3 cellular contexts compared by ENCODE assay signal in the genomic region with DNA sequence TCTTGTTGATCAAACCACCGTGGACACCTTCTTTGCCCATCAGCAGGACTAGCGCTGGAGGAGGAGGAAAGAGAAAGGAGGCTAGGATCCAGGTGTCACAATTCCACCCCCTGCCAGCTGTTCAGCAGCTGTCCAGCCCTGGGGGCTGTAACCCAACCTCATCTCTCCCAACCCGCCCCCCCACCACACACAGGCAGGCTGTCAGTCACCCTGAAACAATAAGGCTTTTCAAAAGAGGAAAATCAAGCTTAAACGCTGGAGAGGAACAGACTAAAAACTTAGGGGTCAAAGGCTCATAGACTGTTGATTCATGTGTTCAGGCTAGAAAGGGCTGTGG.
TF ChIP-seq lines count a peak whose summit lies in the region.

No MANE protein-coding gene starts in this region.

TF ChIP-seq in A549, 52 proteins besides CTCF, POLR2A, EP300 and RAD21:
- TF ChIP-seq PHF8 (IDR thresholded peaks at IDR 0.05; ENCODE audit: borderline replicate concordance, low read depth): no peak
- TF ChIP-seq, protein P1, sequence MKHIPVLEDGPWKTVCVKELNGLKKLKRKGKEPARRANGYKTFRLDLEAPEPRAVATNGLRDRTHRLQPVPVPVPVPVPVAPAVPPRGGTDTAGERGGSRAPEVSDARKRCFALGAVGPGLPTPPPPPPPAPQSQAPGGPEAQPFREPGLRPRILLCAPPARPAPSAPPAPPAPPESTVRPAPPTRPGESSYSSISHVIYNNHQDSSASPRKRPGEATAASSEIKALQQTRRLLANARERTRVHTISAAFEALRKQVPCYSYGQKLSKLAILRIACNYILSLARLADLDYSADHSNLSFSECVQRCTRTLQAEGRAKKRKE (CRISPR knock-in tag; IDR thresholded peaks at IDR 0.05; ENCODE audit: low read depth): no peak
- no peak for TF ChIP-seq ZSCAN20 (CRISPR knock-in tag; IDR thresholded peaks at IDR 0.05)
- TF ChIP-seq RARB (CRISPR knock-in tag; IDR thresholded peaks at IDR 0.05): no peak
- no peak for TF ChIP-seq HEYL (CRISPR knock-in tag; IDR thresholded peaks at IDR 0.05)
- no peak for TF ChIP-seq ZNF302 (CRISPR knock-in tag; IDR thresholded peaks at IDR 0.05)
- TF ChIP-seq EHMT2 (IDR thresholded peaks at IDR 0.05; ENCODE audit: low read depth): no peak
- TF ChIP-seq GATA3 (IDR thresholded peaks at IDR 0.05; ENCODE audit: borderline replicate concordance): no peak
- TF ChIP-seq NPAS2 (CRISPR knock-in tag; IDR thresholded peaks at IDR 0.05; ENCODE audit: borderline replicate concordance): no peak
- no peak for TF ChIP-seq CBX2 (IDR thresholded peaks at IDR 0.05; ENCODE audit: borderline replicate concordance, low read depth)
- TF ChIP-seq, protein P2, sequence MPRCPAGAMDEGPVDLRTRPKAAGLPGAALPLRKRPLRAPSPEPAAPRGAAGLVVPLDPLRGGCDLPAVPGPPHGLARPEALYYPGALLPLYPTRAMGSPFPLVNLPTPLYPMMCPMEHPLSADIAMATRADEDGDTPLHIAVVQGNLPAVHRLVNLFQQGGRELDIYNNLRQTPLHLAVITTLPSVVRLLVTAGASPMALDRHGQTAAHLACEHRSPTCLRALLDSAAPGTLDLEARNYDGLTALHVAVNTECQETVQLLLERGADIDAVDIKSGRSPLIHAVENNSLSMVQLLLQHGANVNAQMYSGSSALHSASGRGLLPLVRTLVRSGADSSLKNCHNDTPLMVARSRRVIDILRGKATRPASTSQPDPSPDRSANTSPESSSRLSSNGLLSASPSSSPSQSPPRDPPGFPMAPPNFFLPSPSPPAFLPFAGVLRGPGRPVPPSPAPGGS (IDR thresholded peaks at IDR 0.05): no peak
- TF ChIP-seq, protein P3, sequence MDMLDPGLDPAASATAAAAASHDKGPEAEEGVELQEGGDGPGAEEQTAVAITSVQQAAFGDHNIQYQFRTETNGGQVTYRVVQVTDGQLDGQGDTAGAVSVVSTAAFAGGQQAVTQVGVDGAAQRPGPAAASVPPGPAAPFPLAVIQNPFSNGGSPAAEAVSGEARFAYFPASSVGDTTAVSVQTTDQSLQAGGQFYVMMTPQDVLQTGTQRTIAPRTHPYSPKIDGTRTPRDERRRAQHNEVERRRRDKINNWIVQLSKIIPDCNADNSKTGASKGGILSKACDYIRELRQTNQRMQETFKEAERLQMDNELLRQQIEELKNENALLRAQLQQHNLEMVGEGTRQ (IDR thresholded peaks at IDR 0.05): no peak
- no peak for TF ChIP-seq TP53 (CRISPR knock-in tag; IDR thresholded peaks at IDR 0.05)
- no peak for TF ChIP-seq EHF (CRISPR knock-in tag; IDR thresholded peaks at IDR 0.05)
- TF ChIP-seq CEBPB (IDR thresholded peaks at IDR 0.05): no peak
- no peak for TF ChIP-seq HOXB5 (CRISPR knock-in tag; IDR thresholded peaks at IDR 0.05)
- TF ChIP-seq, protein P4, sequence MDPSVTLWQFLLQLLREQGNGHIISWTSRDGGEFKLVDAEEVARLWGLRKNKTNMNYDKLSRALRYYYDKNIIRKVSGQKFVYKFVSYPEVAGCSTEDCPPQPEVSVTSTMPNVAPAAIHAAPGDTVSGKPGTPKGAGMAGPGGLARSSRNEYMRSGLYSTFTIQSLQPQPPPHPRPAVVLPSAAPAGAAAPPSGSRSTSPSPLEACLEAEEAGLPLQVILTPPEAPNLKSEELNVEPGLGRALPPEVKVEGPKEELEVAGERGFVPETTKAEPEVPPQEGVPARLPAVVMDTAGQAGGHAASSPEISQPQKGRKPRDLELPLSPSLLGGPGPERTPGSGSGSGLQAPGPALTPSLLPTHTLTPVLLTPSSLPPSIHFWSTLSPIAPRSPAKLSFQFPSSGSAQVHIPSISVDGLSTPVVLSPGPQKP (IDR thresholded peaks at IDR 0.05; ENCODE audit: low read depth, low read length): no peak
TF ChIP-seq in A549: peak in this region for 0.

TF ChIP-seq in HEK293, 187 proteins besides CTCF, POLR2A, EP300 and RAD21 (continues in another document):
- TF ChIP-seq MYNN (tag by site-specific recombination; IDR thresholded peaks at IDR 0.05; ENCODE audit: borderline replicate concordance) (no peak), ZNF146 (tag by site-specific recombination; IDR thresholded peaks at IDR 0.05) (no peak), ZNF560 (tag by site-specific recombination; IDR thresholded peaks at IDR 0.05; ENCODE audit: borderline replicate concordance) (no peak), IKZF3 (tag by site-specific recombination; IDR thresholded peaks at IDR 0.05) (no peak), GLIS1 (tag by site-specific recombination; IDR thresholded peaks at IDR 0.05) (peak; percentile 14; the same call in 1 of the 2 replicates), ZNF48 (tag by site-specific recombination; IDR thresholded peaks at IDR 0.05) (no peak)
- TF ChIP-seq, protein P5, sequence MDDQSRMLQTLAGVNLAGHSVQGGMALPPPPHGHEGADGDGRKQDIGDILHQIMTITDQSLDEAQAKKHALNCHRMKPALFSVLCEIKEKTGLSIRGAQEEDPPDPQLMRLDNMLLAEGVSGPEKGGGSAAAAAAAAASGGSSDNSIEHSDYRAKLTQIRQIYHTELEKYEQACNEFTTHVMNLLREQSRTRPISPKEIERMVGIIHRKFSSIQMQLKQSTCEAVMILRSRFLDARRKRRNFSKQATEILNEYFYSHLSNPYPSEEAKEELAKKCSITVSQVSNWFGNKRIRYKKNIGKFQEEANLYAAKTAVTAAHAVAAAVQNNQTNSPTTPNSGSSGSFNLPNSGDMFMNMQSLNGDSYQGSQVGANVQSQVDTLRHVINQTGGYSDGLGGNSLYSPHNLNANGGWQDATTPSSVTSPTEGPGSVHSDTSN (CRISPR knock-in tag; IDR thresholded peaks at IDR 0.05): no peak
- TF ChIP-seq, protein P6, sequence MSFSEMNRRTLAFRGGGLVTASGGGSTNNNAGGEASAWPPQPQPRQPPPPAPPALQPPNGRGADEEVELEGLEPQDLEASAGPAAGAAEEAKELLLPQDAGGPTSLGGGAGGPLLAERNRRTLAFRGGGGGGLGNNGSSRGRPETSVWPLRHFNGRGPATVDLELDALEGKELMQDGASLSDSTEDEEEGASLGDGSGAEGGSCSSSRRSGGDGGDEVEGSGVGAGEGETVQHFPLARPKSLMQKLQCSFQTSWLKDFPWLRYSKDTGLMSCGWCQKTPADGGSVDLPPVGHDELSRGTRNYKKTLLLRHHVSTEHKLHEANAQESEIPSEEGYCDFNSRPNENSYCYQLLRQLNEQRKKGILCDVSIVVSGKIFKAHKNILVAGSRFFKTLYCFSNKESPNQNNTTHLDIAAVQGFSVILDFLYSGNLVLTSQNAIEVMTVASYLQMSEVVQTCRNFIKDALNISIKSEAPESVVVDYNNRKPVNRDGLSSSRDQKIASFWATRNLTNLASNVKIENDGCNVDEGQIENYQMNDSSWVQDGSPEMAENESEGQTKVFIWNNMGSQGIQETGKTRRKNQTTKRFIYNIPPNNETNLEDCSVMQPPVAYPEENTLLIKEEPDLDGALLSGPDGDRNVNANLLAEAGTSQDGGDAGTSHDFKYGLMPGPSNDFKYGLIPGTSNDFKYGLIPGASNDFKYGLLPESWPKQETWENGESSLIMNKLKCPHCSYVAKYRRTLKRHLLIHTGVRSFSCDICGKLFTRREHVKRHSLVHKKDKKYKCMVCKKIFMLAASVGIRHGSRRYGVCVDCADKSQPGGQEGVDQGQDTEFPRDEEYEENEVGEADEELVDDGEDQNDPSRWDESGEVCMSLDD (tag by site-specific recombination; IDR thresholded peaks at IDR 0.05): no peak
- TF ChIP-seq, protein P7, sequence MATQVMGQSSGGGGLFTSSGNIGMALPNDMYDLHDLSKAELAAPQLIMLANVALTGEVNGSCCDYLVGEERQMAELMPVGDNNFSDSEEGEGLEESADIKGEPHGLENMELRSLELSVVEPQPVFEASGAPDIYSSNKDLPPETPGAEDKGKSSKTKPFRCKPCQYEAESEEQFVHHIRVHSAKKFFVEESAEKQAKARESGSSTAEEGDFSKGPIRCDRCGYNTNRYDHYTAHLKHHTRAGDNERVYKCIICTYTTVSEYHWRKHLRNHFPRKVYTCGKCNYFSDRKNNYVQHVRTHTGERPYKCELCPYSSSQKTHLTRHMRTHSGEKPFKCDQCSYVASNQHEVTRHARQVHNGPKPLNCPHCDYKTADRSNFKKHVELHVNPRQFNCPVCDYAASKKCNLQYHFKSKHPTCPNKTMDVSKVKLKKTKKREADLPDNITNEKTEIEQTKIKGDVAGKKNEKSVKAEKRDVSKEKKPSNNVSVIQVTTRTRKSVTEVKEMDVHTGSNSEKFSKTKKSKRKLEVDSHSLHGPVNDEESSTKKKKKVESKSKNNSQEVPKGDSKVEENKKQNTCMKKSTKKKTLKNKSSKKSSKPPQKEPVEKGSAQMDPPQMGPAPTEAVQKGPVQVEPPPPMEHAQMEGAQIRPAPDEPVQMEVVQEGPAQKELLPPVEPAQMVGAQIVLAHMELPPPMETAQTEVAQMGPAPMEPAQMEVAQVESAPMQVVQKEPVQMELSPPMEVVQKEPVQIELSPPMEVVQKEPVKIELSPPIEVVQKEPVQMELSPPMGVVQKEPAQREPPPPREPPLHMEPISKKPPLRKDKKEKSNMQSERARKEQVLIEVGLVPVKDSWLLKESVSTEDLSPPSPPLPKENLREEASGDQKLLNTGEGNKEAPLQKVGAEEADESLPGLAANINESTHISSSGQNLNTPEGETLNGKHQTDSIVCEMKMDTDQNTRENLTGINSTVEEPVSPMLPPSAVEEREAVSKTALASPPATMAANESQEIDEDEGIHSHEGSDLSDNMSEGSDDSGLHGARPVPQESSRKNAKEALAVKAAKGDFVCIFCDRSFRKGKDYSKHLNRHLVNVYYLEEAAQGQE (tag by site-specific recombination; IDR thresholded peaks at IDR 0.05): peak; percentile 65; the same call in 1 of the 2 replicates

TF ChIP-seq in K562, 482 proteins besides CTCF, POLR2A, EP300 and RAD21:
- TF ChIP-seq MAZ (CRISPR knock-in tag; conservative IDR thresholded peaks at IDR 0.05 in 1 of 2, IDR thresholded peaks at IDR 0.05 in 1 of 2) (no peak), ATF1 (CRISPR knock-in tag; IDR thresholded peaks at IDR 0.05) (no peak), ATF1 (tag; IDR thresholded peaks at IDR 0.05) (no peak), RBM17 (IDR thresholded peaks at IDR 0.05; ENCODE audit: borderline replicate concordance, low read depth, low read length) (no peak), YY1 (IDR thresholded peaks at IDR 0.05; ENCODE audit: borderline replicate concordance in 1 of 3, control insufficient read depth in 1 of 3, extremely low read depth in 1 of 3, insufficient read depth in 3 of 3, insufficient read length in 1 of 3, insufficient replicate concordance in 2 of 3, low read depth in 1 of 3, low read length in 2 of 3) (no peak), SIN3A (IDR thresholded peaks at IDR 0.05; ENCODE audit: borderline replicate concordance in 2 of 2, control insufficient read depth in 1 of 2, low read depth in 2 of 2, low read length in 2 of 2) (peak in 1 of 2 experiments; percentile 37; a peak in 1 of 4 replicates), CHD4 (IDR thresholded peaks at IDR 0.05; ENCODE audit: insufficient read depth, insufficient replicate concordance, low read depth, low read length, poor library complexity, severe bottlenecking) (no peak), GTF2F1 (IDR thresholded peaks at IDR 0.05; ENCODE audit: low read depth, low read length) (no peak)
- TF ChIP-seq, protein P8, sequence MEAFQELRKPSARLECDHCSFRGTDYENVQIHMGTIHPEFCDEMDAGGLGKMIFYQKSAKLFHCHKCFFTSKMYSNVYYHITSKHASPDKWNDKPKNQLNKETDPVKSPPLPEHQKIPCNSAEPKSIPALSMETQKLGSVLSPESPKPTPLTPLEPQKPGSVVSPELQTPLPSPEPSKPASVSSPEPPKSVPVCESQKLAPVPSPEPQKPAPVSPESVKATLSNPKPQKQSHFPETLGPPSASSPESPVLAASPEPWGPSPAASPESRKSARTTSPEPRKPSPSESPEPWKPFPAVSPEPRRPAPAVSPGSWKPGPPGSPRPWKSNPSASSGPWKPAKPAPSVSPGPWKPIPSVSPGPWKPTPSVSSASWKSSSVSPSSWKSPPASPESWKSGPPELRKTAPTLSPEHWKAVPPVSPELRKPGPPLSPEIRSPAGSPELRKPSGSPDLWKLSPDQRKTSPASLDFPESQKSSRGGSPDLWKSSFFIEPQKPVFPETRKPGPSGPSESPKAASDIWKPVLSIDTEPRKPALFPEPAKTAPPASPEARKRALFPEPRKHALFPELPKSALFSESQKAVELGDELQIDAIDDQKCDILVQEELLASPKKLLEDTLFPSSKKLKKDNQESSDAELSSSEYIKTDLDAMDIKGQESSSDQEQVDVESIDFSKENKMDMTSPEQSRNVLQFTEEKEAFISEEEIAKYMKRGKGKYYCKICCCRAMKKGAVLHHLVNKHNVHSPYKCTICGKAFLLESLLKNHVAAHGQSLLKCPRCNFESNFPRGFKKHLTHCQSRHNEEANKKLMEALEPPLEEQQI (IDR thresholded peaks at IDR 0.05): no peak
- TF ChIP-seq, protein P9, sequence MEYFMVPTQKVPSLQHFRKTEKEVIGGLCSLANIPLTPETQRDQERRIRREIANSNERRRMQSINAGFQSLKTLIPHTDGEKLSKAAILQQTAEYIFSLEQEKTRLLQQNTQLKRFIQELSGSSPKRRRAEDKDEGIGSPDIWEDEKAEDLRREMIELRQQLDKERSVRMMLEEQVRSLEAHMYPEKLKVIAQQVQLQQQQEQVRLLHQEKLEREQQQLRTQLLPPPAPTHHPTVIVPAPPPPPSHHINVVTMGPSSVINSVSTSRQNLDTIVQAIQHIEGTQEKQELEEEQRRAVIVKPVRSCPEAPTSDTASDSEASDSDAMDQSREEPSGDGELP (CRISPR knock-in tag; IDR thresholded peaks at IDR 0.05; ENCODE audit: borderline replicate concordance): 0 out of 2 replicates have a peak, but pooled peaks have one; percentile 29
- TF ChIP-seq, protein P10, sequence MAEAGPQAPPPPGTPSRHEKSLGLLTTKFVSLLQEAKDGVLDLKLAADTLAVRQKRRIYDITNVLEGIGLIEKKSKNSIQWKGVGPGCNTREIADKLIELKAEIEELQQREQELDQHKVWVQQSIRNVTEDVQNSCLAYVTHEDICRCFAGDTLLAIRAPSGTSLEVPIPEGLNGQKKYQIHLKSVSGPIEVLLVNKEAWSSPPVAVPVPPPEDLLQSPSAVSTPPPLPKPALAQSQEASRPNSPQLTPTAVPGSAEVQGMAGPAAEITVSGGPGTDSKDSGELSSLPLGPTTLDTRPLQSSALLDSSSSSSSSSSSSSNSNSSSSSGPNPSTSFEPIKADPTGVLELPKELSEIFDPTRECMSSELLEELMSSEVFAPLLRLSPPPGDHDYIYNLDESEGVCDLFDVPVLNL (CRISPR knock-in tag; IDR thresholded peaks at IDR 0.05; ENCODE audit: low read depth): no peak
